In genomic region chr6:92644104-92644791, GRCh38 we compare ENCODE assay signal across 8 cellular contexts.
DNase-seq lines count a peak whose midpoint lies in the region; ATAC-seq and TF ChIP-seq lines count a peak whose summit lies in the region.
"Not testable (repeated sequence)": the region's sequence is repeated elsewhere in the genome, so short reads cannot be mapped to it uniquely, and the experiment has no call there.

No MANE protein-coding gene starts in this region.

- TF ChIP-seq CTCF in DOHH2 (IDR thresholded peaks at IDR 0.05; ENCODE audit: low read depth, low read length, poor library complexity, severe bottlenecking) (peak; percentile 68), astrocyte of the cerebellum (IDR thresholded peaks at IDR 0.05; ENCODE audit: low read depth, low read length, missing control alignments) (peak; percentile 51)

- not testable (repeated sequence) for H3K4me2 ChIP-seq in DOHH2 (ENCODE audit: low read length)

- in situ Hi-C loops in astrocyte of the cerebellum (cut with HindIII; ENCODE audit: low sequenced_read_pairs) = not testable (repeated sequence)

- H3K4me1 ChIP-seq in DOHH2 (ENCODE audit: control insufficient read depth, low read length) = not testable (repeated sequence)

- H3K9me2 ChIP-seq in DOHH2 (replicated peaks; ENCODE audit: control insufficient read depth, low read length) = not testable (repeated sequence)

- not testable (repeated sequence) for H3F3A ChIP-seq in DOHH2 (ENCODE audit: control insufficient read depth, insufficient read depth)

- not testable (repeated sequence) for H3K36me3 ChIP-seq in DOHH2 (ENCODE audit: control insufficient read depth, low read length)

- ATAC-seq in HG03342 (IDR thresholded peaks at IDR 0.05; ENCODE audit: unreplicated experiment) = peak; percentile 71
- ATAC-seq in Right ventricle myocardium inferior; stimulated activated naive CD8-positive, alpha-beta T cell treated with anti-CD3 and anti-CD28 coated beads, Interleukin-15, Interleukin-2, amounts not matched to agents 100 U/mL and 50 U/mL, for 24 hours: not testable (repeated sequence)

- not testable (repeated sequence) for H3K79me2 ChIP-seq in DOHH2 (ENCODE audit: control insufficient read depth, low read length)

- H3K9me3 ChIP-seq in DOHH2 (ENCODE audit: control insufficient read depth, insufficient read depth, low read length) = not testable (repeated sequence)

- not testable (repeated sequence) for H3K27me3 ChIP-seq in DOHH2 (ENCODE audit: control insufficient read depth, low read length)

- H3K4me3 ChIP-seq in DOHH2 (ENCODE audit: low read length); astrocyte of the cerebellum (ENCODE audit: low read depth, low read length): not testable (repeated sequence)

- DNase-seq in NCI-H524 (lab: John Stamatoyannopoulos, UW) (peak; percentile 46 to 61), T1000 (lab: John Stamatoyannopoulos, UW) (peak; percentile 5), astrocyte of the cerebellum (ENCODE audit: low read depth) (peak; percentile 1), Right ventricle myocardium inferior (ENCODE audit: missing footprints) (peak; percentile 41), mucosa of gallbladder (ENCODE audit: low spot score) (peak; percentile 24)
- DNase-seq in stimulated activated naive CD8-positive, alpha-beta T cell treated with anti-CD3 and anti-CD28 coated beads, Interleukin-15, Interleukin-2, amounts not matched to agents 100 U/mL and 50 U/mL, for 24 hours = peak; percentile 23

- not testable (repeated sequence) for H3K27ac ChIP-seq in DOHH2 (ENCODE audit: low read depth, low read length)

- intact Hi-C loops in Right ventricle myocardium inferior (cut with DNase I) = not testable (repeated sequence)

- not testable (repeated sequence) for H4K20me1 ChIP-seq in DOHH2 (ENCODE audit: control insufficient read depth, insufficient read depth, low read depth, low read length)

Comparison
In these comparisons a context has a peak if more than half of its experiments do, and no peak if none do; other contexts are left out.
1. DNase-seq: peak in every context shown above with its lines; median percentile 54 in NCI-H524; 41 in Right ventricle myocardium inferior; 24 in mucosa of gallbladder; 23 in stimulated activated naive CD8-positive, alpha-beta T cell treated with anti-CD3 and anti-CD28 coated beads, Interleukin-15, Interleukin-2, amounts not matched to agents 100 U/mL and 50 U/mL, for 24 hours; 5 in T1000; 1 in astrocyte of the cerebellum.